19 cellular contexts compared by ENCODE assay signal in genomic region chr14:60713513-60713912, GRCh38. TPM values are rescaled to one million over a fixed set of nuclear protein-coding genes. Genes with fewer than 3 reads are reported as not detected.
DNase-seq lines count a peak whose midpoint lies in the region; ATAC-seq, FAIRE-seq and TF ChIP-seq lines count a peak whose summit lies in the region.
"Had no signal": no experiment of that assay in that cellular context is flagged by ENCODE, and none has a peak within 500 bp of the region (broad histone marks: within the 10 kb centered on the region; RNA-seq: fewer than 3 reads in every experiment).

No MANE protein-coding gene starts in this region.

- no peak for TF ChIP-seq POLR2A in H54 (IDR thresholded peaks at IDR 0.05; ENCODE audit: low read depth, low read length)

- TF ChIP-seq CTCF in MCF 10A (IDR thresholded peaks at IDR 0.05; ENCODE audit: unreplicated experiment) (no peak), mammary epithelial cell (conservative IDR thresholded peaks at IDR 0.05 in 1 of 2, IDR thresholded peaks at IDR 0.05 in 1 of 2; ENCODE audit: extremely low read depth in 1 of 2, insufficient read depth in 1 of 2, low read depth in 1 of 2, low read length in 2 of 2) (no peak), nephron progenitor cell (IDR thresholded peaks at IDR 0.05) (no peak), psoas muscle (IDR thresholded peaks at IDR 0.05) (no peak)

- H3K27ac Mint-ChIP-seq in MCF 10A (ENCODE audit: low read depth, unreplicated experiment) (no peak overlapping the region), nephron progenitor cell (peak overlapping the region; percentile 47)
- H3K27ac Mint-ChIP-seq: CD4-positive, alpha-beta T cell; HFFc6 had no signal

- DNase-seq in MCF 10A (ENCODE audit: unreplicated experiment) (peak; percentile 4), mammary epithelial cell (no peak), nephron progenitor cell (no peak), psoas muscle (no peak), inferior parietal cortex (ENCODE audit: extremely low spot score) (no peak), H54 (ENCODE audit: insufficient read length, low spot score) (no peak)
- DNase-seq: AML-193; Caco-2; CD4-positive, alpha-beta T cell; GM23248; HCEC 1CT; HFFc6 had no signal

- H4K20me1 ChIP-seq in mammary epithelial cell (ENCODE audit: insufficient read depth, low read length), result no peaks in the 10 kb centered on the region

- H3K27me3 Mint-ChIP-seq in MCF 10A (ENCODE audit: insufficient read depth, unreplicated experiment) (no peaks in the 10 kb centered on the region), nephron progenitor cell (ENCODE audit: low read depth, poor library complexity) (no peaks in the 10 kb centered on the region)

- peaks cover 2% of the 10 kb centered on the region for H3K79me2 ChIP-seq in mammary epithelial cell (ENCODE audit: insufficient read depth, low read length)

- dilution Hi-C loops in mammary epithelial cell (cut with HindIII; ENCODE audit: low sequenced_read_pairs), result no loop called here

- H3K27me3 ChIP-seq in mammary epithelial cell (ENCODE audit: insufficient read depth, low read length), result no peaks in the 10 kb centered on the region
- H3K27me3 ChIP-seq in psoas muscle (ENCODE audit: insufficient read depth in 3 of 3, low read length in 2 of 3), result no peaks in the 10 kb centered on the region

- no peaks in the 10 kb centered on the region for H3K4me1 ChIP-seq in mammary epithelial cell (ENCODE audit: insufficient read depth, low read length)
- peaks cover 43% of the 10 kb centered on the region for H3K4me1 ChIP-seq in psoas muscle
- H3K4me1 ChIP-seq: A549, Caco-2 had no signal

- POLR2A ChIA-PET in MCF 10A (lab: Yijun Ruan, JAX), result interaction anchor here (0.9 to 1.2 kb wide), 3 partner anchors 9 to 32 kb away, joined by 3 read pairs; no protein-coding TSS in a partner anchor

- H3K4me3 Mint-ChIP-seq in MCF 10A (ENCODE audit: unreplicated experiment) (no peak overlapping the region), nephron progenitor cell (no peak overlapping the region)
- H3K4me3 Mint-ChIP-seq: CD4-positive, alpha-beta T cell; HFFc6 had no signal

- no peaks in the 10 kb centered on the region for H3K9me3 ChIP-seq in mammary epithelial cell (replicated peaks; ENCODE audit: insufficient read depth, low read length)
- no peaks in the 10 kb centered on the region for H3K9me3 ChIP-seq in psoas muscle
- H3K9me3 ChIP-seq: A549, Caco-2 had no signal

- H3K4me2 ChIP-seq in mammary epithelial cell (ENCODE audit: insufficient read depth, low read depth, low read length), result no peak overlapping the region
- H3K4me2 ChIP-seq: A549 had no signal

- 87% methylated on average over 6 of the region's 6 CpGs for WGBS in mammary epithelial cell (ENCODE audit: low coverage, missing lambda C conversion rate)
- WGBS in psoas muscle, 3 donors, result 31 to 58% (median 41%) methylated on average over 6 of the region's 6 CpGs

- H3K4me1 Mint-ChIP-seq in MCF 10A (ENCODE audit: insufficient read depth, unreplicated experiment), result no peaks in the 10 kb centered on the region
- peaks cover 20% of the 10 kb centered on the region for H3K4me1 Mint-ChIP-seq in nephron progenitor cell

- CTCF ChIA-PET in MCF 10A (lab: Yijun Ruan, JAX), result interaction anchor here (0.5 to 1.3 kb wide), 3 partner anchors 11 to 145 kb away, joined by 3 to 4 read pairs (median 4); no protein-coding TSS in a partner anchor
- CTCF ChIA-PET in mammary epithelial cell (lab: Charles Lee; ENCODE audit: low non-redundant PET), result no interaction called here

- H3K36me3 ChIP-seq in mammary epithelial cell (ENCODE audit: insufficient read depth, low read length), result peaks cover 9% of the 10 kb centered on the region
- peaks cover 0 to 32% of the 10 kb centered on the region in 2 donors for H3K36me3 ChIP-seq in psoas muscle (ENCODE audit: insufficient read depth in 1 of 2, low read depth in 1 of 2)

- intact Hi-C loops in MCF 10A (cut with micrococcal nuclease), result no loop called here
- intact Hi-C loops in mammary epithelial cell (cut with micrococcal nuclease), result no loop called here
- intact Hi-C loops in psoas muscle (cut with DNase I), result no loop called here

- peaks cover 14% of the 10 kb centered on the region for H3K36me3 Mint-ChIP-seq in MCF 10A (ENCODE audit: insufficient read depth, unreplicated experiment)
- H3K36me3 Mint-ChIP-seq in nephron progenitor cell (ENCODE audit: low read depth), result peaks cover 62% of the 10 kb centered on the region

- H3K27ac ChIP-seq in mammary epithelial cell (ENCODE audit: insufficient read depth, low read depth, low read length) (no peak overlapping the region), psoas muscle (peak overlapping the region; percentile 25)
- H3K27ac ChIP-seq: 22Rv1, A549, C4-2B, GM23248 had no signal

- no peak overlapping the region for H2AFZ ChIP-seq in mammary epithelial cell (ENCODE audit: low read depth, low read length)
- H2AFZ ChIP-seq: GM23248 had no signal

- H3K9ac ChIP-seq in mammary epithelial cell (ENCODE audit: insufficient read depth, low read length), result no peak overlapping the region
- H3K9ac ChIP-seq: GM23248 had no signal

- in situ Hi-C loops in mammary epithelial cell (cut with MboI; ENCODE audit: low sequenced_read_pairs in 2 of 2), result no loop called here

- H3K4me3 ChIP-seq in mammary epithelial cell (replicated peaks in 1 of 3; ENCODE audit: insufficient read depth in 1 of 3, low read depth in 2 of 3, low read length in 3 of 3) (no peak overlapping the region), psoas muscle (peak overlapping the region; percentile 10)
- H3K4me3 ChIP-seq: A549, GM23248 had no signal

- ATAC-seq in psoas muscle (peak; percentile 39 to 88 (median 78)), GM21528 (IDR thresholded peaks at IDR 0.05; ENCODE audit: low FRiP score, unreplicated experiment) (no peak)
- ATAC-seq: A549 had no signal

- BruUV-seq in MCF 10A (replicated peaks; lab: Mats Ljungman, UMichigan) (no TSS peak), mammary epithelial cell (replicated peaks; lab: Mats Ljungman, UMichigan) (no TSS peak)

- FAIRE-seq in H54 (lab: Jason Lieb, UNC), result no peak
- FAIRE-seq: A549, D721Med, GM12891, GM19239 had no signal

- H3K9me3 Mint-ChIP-seq in MCF 10A (ENCODE audit: unreplicated experiment), result no peaks in the 10 kb centered on the region
- no peaks in the 10 kb centered on the region for H3K9me3 Mint-ChIP-seq in nephron progenitor cell
- H3K9me3 Mint-ChIP-seq: CD4-positive, alpha-beta T cell; HFFc6 had no signal

RNA-seq across cellular contexts. Expression of gene SIX4, which starts 10.6 kb away (rescaled TPM):
- total RNA-seq in MCF 10A (2022) (12.9 and 13.6 TPM in 2 replicates), mammary epithelial cell (10 to 100 TPM; 10.7 to 13.2 TPM), psoas muscle (10 to 100 TPM; 24.8 to 44.8 (median 33.2) TPM)
- polyA plus RNA-seq in mammary epithelial cell (4.2 TPM), psoas muscle (10 to 100 TPM in 2 of 3 donors, under 1 TPM in 1; 0.85 to 26.1 (median 13.9) TPM)
- 17.6 TPM for polyA minus RNA-seq in mammary epithelial cell
- total RNA-seq: CD4-positive, alpha-beta T cell had no signal

RNA-seq across cellular contexts. Expression of gene MNAT1, which starts 21.0 kb away (rescaled TPM):
- total RNA-seq in MCF 10A (2022), result 45.2 and 57.5 TPM in 2 replicates
- total RNA-seq in mammary epithelial cell, result 10 to 100 TPM; 61.5 to 68.4 TPM
- polyA plus RNA-seq in mammary epithelial cell, result 44.5 TPM
- 54.7 TPM for polyA minus RNA-seq in mammary epithelial cell
- 10 to 100 TPM; 54.5 to 74.3 (median 57.2) TPM for total RNA-seq in psoas muscle
- 10 to 100 TPM; 24.0 to 62.8 (median 62.2) TPM for polyA plus RNA-seq in psoas muscle
